Comparison of ENCODE assay signal across 9 cellular contexts in the genomic region with DNA sequence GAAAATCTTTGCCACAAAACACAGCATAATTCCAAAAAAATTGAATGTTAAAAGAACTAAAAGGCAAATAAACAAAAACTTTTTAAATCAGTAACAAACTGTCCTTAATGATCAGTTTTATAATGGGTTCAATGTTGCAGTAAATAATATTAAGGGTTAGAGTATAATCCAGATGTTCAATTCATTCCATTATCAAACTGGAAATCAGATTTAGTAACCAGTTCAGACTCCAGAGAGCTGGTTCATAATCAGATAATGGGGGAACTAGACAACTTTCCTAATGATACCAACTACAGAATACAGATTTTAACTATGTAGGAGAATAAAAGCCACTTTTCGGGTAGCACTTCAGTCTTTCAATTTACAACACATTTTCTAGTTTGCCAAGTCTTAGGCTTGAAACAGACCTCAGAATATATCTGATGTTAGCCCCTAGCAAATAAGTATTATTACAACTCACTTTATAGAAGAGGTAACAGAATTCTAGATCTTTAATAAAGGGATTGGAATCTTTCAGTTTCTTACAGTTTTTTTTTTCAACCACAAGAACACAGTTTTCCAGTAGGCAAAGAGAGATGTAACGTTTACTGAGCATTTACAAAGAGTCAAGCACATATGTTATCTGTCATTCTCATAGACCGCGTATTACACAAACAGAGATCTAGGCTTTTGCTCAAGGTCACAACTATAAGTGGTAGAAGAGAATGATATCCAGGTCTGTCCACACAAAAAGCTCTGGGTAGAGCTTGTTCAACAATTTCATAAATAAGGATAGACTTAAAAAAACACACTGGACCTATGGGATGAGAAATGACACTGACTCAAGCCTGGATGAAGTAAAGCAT. TPM values are rescaled to one million over a fixed set of nuclear protein-coding genes. Genes with fewer than 3 reads are reported as not detected.
DNase-seq lines count a peak whose midpoint lies in the region; ATAC-seq, FAIRE-seq and TF ChIP-seq lines count a peak whose summit lies in the region.
"Had no signal": no experiment of that assay in that cellular context is flagged by ENCODE, and none has a peak within 500 bp of the region (broad histone marks: within the 10 kb centered on the region; RNA-seq: fewer than 3 reads in every experiment).

No MANE protein-coding gene starts in this region.

- peaks cover 83% of the 10 kb centered on the region for H3K79me2 ChIP-seq in DOHH2 (ENCODE audit: control insufficient read depth, low read length)
- H3K79me2 ChIP-seq in astrocyte (ENCODE audit: insufficient read depth, low read length), result peaks cover 74% of the 10 kb centered on the region

- H3K4me3 ChIP-seq in DOHH2 (ENCODE audit: low read length) (peak overlapping the region; percentile 87), astrocyte (ENCODE audit: insufficient read depth, low read depth, low read length) (peak overlapping the region; percentile 84), right lobe of liver (peak overlapping the region; percentile 74 to 88 (median 79)), tibial nerve (peak overlapping the region; percentile 82 to 100 (median 96))
- peak overlapping the region; percentile 82 for H3K4me3 ChIP-seq in Jurkat, Clone E6-1 (ENCODE audit: low read length)

- H3K27me3 ChIP-seq in DOHH2 (ENCODE audit: control insufficient read depth, low read length) (no peaks in the 10 kb centered on the region), astrocyte (ENCODE audit: insufficient read depth, low read length) (no peaks in the 10 kb centered on the region), right lobe of liver (no peaks in the 10 kb centered on the region), tibial nerve (no peaks in the 10 kb centered on the region)

- H3K4me3 Mint-ChIP-seq in astrocyte (ENCODE audit: unreplicated experiment), result peak overlapping the region; percentile 96

- peaks cover 9% of the 10 kb centered on the region for H3K4me1 Mint-ChIP-seq in astrocyte (ENCODE audit: low read depth, unreplicated experiment)

- TF ChIP-seq EP300 in tibial nerve (IDR thresholded peaks at IDR 0.05), result no peak

- 9% methylated on average over 4 of the region's 4 CpGs for WGBS in right lobe of liver (ENCODE audit: insufficient coverage, low coverage, low lambda C conversion rate, missing lambda C conversion rate)
- WGBS in tibial nerve, 2 donors, result 16 to 20% methylated on average over 4 of the region's 4 CpGs

- H2AFZ ChIP-seq in astrocyte (ENCODE audit: low read depth, low read length), result peak overlapping the region; percentile 87

- peak overlapping the region; percentile 99 for H3K9ac ChIP-seq in astrocyte (ENCODE audit: low read length)

- intact Hi-C loops in right lobe of liver (cut with DNase I), result no loop called here

- H3F3A ChIP-seq in DOHH2 (ENCODE audit: control insufficient read depth, insufficient read depth), result no peaks in the 10 kb centered on the region

- H3K9me3 Mint-ChIP-seq in astrocyte (ENCODE audit: unreplicated experiment), result no peaks in the 10 kb centered on the region

- peak overlapping the region; percentile 55 for H3K27ac ChIP-seq in DOHH2 (ENCODE audit: low read depth, low read length)
- peak overlapping the region; percentile 84 for H3K27ac ChIP-seq in astrocyte (ENCODE audit: low read depth, low read length)
- H3K27ac ChIP-seq in right lobe of liver, result peak overlapping the region; percentile 94 to 95 (median 94)
- peak overlapping the region; percentile 94 to 99 (median 96) for H3K27ac ChIP-seq in tibial nerve

- no peaks in the 10 kb centered on the region for H3K36me3 Mint-ChIP-seq in astrocyte (ENCODE audit: low read depth, unreplicated experiment)

- H3K9me2 ChIP-seq in DOHH2 (replicated peaks; ENCODE audit: control insufficient read depth, low read length), result no peaks in the 10 kb centered on the region

- peak overlapping the region; percentile 85 for H3K4me2 ChIP-seq in DOHH2 (ENCODE audit: low read length)
- H3K4me2 ChIP-seq in astrocyte (ENCODE audit: low read length), result peak overlapping the region; percentile 99

- H3K9me3 ChIP-seq in DOHH2 (ENCODE audit: control insufficient read depth, insufficient read depth, low read length) (no peaks in the 10 kb centered on the region), astrocyte (ENCODE audit: insufficient read depth, low read depth, low read length) (no peaks in the 10 kb centered on the region), right lobe of liver (no peaks in the 10 kb centered on the region), tibial nerve (no peaks in the 10 kb centered on the region)

- ATAC-seq in right lobe of liver (no peak), GM21381 (IDR thresholded peaks at IDR 0.05; ENCODE audit: unreplicated experiment) (no peak), HG02840 (IDR thresholded peaks at IDR 0.05; ENCODE audit: low FRiP score, unreplicated experiment) (no peak)

- peak; percentile 8 for DNase-seq in Jurkat, Clone E6-1 (ENCODE audit: low read depth, low spot score)
- DNase-seq in astrocyte (ENCODE audit: low read depth) (peak; percentile 41), right lobe of liver (no peak), tibial nerve (ENCODE audit: low spot score in 2 of 2) (no peak)
- DNase-seq in activated CD4-positive, CD25-positive, alpha-beta regulatory T cell (lab: John Stamatoyannopoulos, UW), result no peak

- TF ChIP-seq POLR2A in right lobe of liver (IDR thresholded peaks at IDR 0.05), result no peak
- no peak for TF ChIP-seq POLR2A in tibial nerve (IDR thresholded peaks at IDR 0.05)

- H3K4me1 ChIP-seq in DOHH2 (ENCODE audit: control insufficient read depth, low read length), result peaks cover 45% of the 10 kb centered on the region
- peaks cover 8% of the 10 kb centered on the region for H3K4me1 ChIP-seq in astrocyte (ENCODE audit: insufficient read depth, low read length)
- H3K4me1 ChIP-seq in right lobe of liver, result peaks cover 0 to 42% (median 3%) of the 10 kb centered on the region in 4 donors
- H3K4me1 ChIP-seq in tibial nerve, result peaks cover 0 to 47% (median 19%) of the 10 kb centered on the region in 4 donors

- H4K20me1 ChIP-seq in DOHH2 (ENCODE audit: control insufficient read depth, insufficient read depth, low read depth, low read length) (no peaks in the 10 kb centered on the region), astrocyte (ENCODE audit: insufficient read depth, low read length) (peaks cover 12% of the 10 kb centered on the region)

- no peaks in the 10 kb centered on the region for H3K27me3 Mint-ChIP-seq in astrocyte (ENCODE audit: low read depth, unreplicated experiment)

- H3K36me3 ChIP-seq in DOHH2 (ENCODE audit: control insufficient read depth, low read length) (peaks cover 6% of the 10 kb centered on the region; the same call in 1 of the 2 replicates), astrocyte (ENCODE audit: insufficient read depth, low read length) (no peaks in the 10 kb centered on the region), right lobe of liver (no peaks in the 10 kb centered on the region), tibial nerve (no peaks in the 10 kb centered on the region)

- peak overlapping the region; percentile 89 for H3K27ac Mint-ChIP-seq in astrocyte (ENCODE audit: unreplicated experiment)

- no peak for FAIRE-seq in astrocyte (lab: Jason Lieb, UNC)

- TF ChIP-seq CTCF in DOHH2 (IDR thresholded peaks at IDR 0.05; ENCODE audit: low read depth, low read length, poor library complexity, severe bottlenecking) (no peak), astrocyte (IDR thresholded peaks at IDR 0.05; ENCODE audit: insufficient read depth, low read depth, low read length) (no peak), right lobe of liver (IDR thresholded peaks at IDR 0.05) (no peak), tibial nerve (IDR thresholded peaks at IDR 0.05) (no peak)

RNA-seq across cellular contexts. Expression of a gene that starts 1.9 kb away (rescaled TPM):
- 54.7 TPM for polyA plus RNA-seq in Jurkat, Clone E6-1 (2012; ENCODE audit: insufficient read depth, insufficient read length)
- 57.1 and 57.4 TPM in 2 replicates for total RNA-seq in astrocyte
- 10 to 100 TPM; 35.8 to 65.9 (median 48.8) TPM for total RNA-seq in right lobe of liver
- 100 to 1,000 TPM in 1 of 4 donors, 10 to 100 TPM in 3; 75.7 to 118 (median 77.4) TPM for total RNA-seq in tibial nerve

RNA-seq across cellular contexts. Expression of a gene that starts 2.2 kb away (rescaled TPM):
- 101 TPM for polyA plus RNA-seq in Jurkat, Clone E6-1 (2012; ENCODE audit: insufficient read depth, insufficient read length)
- total RNA-seq in astrocyte (53.2 and 62.3 TPM in 2 replicates), right lobe of liver (100 to 1,000 TPM in 5 of 6 experiments, 10 to 100 TPM in 1; 85.2 to 198 (median 142) TPM), tibial nerve (10 to 100 TPM; 16.1 to 22.4 (median 19.1) TPM)

RNA-seq across cellular contexts. Expression of a gene that starts 20.7 kb away (rescaled TPM):
- not detected for polyA plus RNA-seq in Jurkat, Clone E6-1 (2012; ENCODE audit: insufficient read depth, insufficient read length)
- total RNA-seq in astrocyte (0.07 and 0.27 TPM in 2 replicates), right lobe of liver (1 to 10 TPM in 3 of 6 experiments, under 1 TPM in 3; 0.43 to 5.8 (median 1.5) TPM), tibial nerve (not detected)
- total RNA-seq: activated CD8-positive, alpha-beta memory T cell treated with anti-CD3 and anti-CD28 coated beads for 36 hours had no signal

Comparison
In these comparisons a context has a peak if more than half of its experiments do, and no peak if none do; other contexts are left out.
1. DNase-seq: peak in Jurkat, Clone E6-1 (single experiment) and astrocyte (single experiment); none in right lobe of liver (0 of 3), tibial nerve (0 of 2) and activated CD4-positive, CD25-positive, alpha-beta regulatory T cell (0 of 4).
2. Peak in every context shown above with its lines, with median percentiles within 50 percentile points of each other: H3K27ac ChIP-seq and H3K4me3 ChIP-seq.